ENCODE assay signal across 1 cellular context in the genomic region with DNA sequence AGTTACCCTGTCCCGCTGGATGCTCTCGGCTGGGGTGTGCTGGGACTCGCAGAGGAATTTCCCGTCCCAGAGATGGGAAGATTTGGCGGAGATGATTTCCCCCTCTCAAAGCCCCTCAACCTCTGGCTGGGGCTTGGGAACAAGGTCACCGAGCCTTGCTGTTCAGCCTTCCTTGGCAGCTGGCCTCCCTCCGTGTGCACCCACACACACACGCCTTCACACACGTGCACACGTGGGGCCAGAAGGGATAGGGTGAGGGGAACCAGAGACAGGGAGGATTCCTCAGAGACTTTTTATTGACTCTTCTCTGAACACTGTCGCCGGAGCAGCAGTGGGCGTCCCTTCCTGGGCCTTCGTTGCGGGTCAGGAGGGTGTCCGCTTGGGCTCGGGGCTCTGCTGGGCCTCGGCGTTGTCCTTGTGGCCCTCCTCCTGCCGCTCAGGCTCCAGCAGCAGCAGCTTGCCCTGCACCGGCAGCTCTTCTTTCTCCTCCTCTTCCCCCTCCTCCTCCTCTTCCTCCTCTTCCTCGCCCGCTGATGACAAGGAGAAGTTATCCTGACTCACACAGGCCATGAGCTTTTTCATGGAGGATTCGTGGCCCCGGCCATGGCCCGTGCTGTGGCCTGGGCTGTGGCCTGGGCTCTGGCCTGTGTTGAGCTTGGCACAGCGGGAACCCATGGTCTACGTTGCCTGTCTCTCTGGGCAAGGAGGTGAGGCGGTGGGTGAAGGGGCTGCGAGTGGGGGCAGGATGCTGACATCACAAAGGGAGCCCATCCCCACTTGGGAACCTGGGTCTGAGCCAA.
TF ChIP-seq lines count a peak whose summit lies in the region.

A gene with protein sequence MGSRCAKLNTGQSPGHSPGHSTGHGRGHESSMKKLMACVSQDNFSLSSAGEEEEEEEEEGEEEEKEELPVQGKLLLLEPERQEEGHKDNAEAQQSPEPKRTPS (minus strand): TSS at position 709 of the 800 bp plus-strand sequence. CDS start 34 bp downstream, at position 675.

TF ChIP-seq in HepG2, 621 proteins besides CTCF, POLR2A, EP300 and RAD21 (continued from another document and continues in another):
- TF ChIP-seq MXI1 (IDR thresholded peaks at IDR 0.05; ENCODE audit: borderline replicate concordance, low read depth, low read length) = no peak
- no peak for TF ChIP-seq SMARCE1 (IDR thresholded peaks at IDR 0.05; ENCODE audit: borderline replicate concordance)
- no peak for TF ChIP-seq ZFP36L1 (CRISPR knock-in tag; IDR thresholded peaks at IDR 0.05)
- TF ChIP-seq, protein P1, sequence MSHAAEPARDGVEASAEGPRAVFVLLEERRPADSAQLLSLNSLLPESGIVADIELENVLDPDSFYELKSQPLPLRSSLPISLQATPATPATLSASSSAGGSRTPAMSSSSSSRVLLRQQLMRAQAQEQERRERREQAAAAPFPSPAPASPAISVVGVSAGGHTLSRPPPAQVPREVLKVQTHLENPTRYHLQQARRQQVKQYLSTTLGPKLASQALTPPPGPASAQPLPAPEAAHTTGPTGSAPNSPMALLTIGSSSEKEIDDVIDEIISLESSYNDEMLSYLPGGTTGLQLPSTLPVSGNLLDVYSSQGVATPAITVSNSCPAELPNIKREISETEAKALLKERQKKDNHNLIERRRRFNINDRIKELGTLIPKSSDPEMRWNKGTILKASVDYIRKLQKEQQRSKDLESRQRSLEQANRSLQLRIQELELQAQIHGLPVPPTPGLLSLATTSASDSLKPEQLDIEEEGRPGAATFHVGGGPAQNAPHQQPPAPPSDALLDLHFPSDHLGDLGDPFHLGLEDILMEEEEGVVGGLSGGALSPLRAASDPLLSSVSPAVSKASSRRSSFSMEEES (CRISPR knock-in tag; IDR thresholded peaks at IDR 0.05) = no peak
- TF ChIP-seq TAF1 (CRISPR knock-in tag; IDR thresholded peaks at IDR 0.05) = no peak
- TF ChIP-seq, protein P2, sequence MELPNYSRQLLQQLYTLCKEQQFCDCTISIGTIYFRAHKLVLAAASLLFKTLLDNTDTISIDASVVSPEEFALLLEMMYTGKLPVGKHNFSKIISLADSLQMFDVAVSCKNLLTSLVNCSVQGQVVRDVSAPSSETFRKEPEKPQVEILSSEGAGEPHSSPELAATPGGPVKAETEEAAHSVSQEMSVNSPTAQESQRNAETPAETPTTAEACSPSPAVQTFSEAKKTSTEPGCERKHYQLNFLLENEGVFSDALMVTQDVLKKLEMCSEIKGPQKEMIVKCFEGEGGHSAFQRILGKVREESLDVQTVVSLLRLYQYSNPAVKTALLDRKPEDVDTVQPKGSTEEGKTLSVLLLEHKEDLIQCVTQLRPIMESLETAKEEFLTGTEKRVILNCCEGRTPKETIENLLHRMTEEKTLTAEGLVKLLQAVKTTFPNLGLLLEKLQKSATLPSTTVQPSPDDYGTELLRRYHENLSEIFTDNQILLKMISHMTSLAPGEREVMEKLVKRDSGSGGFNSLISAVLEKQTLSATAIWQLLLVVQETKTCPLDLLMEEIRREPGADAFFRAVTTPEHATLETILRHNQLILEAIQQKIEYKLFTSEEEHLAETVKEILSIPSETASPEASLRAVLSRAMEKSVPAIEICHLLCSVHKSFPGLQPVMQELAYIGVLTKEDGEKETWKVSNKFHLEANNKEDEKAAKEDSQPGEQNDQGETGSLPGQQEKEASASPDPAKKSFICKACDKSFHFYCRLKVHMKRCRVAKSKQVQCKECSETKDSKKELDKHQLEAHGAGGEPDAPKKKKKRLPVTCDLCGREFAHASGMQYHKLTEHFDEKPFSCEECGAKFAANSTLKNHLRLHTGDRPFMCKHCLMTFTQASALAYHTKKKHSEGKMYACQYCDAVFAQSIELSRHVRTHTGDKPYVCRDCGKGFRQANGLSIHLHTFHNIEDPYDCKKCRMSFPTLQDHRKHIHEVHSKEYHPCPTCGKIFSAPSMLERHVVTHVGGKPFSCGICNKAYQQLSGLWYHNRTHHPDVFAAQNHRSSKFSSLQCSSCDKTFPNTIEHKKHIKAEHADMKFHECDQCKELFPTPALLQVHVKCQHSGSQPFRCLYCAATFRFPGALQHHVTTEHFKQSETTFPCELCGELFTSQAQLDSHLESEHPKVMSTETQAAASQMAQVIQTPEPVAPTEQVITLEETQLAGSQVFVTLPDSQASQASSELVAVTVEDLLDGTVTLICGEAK (IDR thresholded peaks at IDR 0.05) = no peak
- TF ChIP-seq, protein P2 (CRISPR knock-in tag; IDR thresholded peaks at IDR 0.05) = no peak
- no peak for TF ChIP-seq SAFB2 (CRISPR knock-in tag; IDR thresholded peaks at IDR 0.05; ENCODE audit: borderline replicate concordance, low read depth)
- 0 out of 2 replicates have a peak, but pooled peaks have one; percentile 5 for TF ChIP-seq ZNF121 (CRISPR knock-in tag; IDR thresholded peaks at IDR 0.05)
- TF ChIP-seq HNRNPUL1 (IDR thresholded peaks at IDR 0.05; ENCODE audit: low read depth, low read length) = no peak
- TF ChIP-seq KLF13 (CRISPR knock-in tag; IDR thresholded peaks at IDR 0.05) = peak; percentile 88; the same call in 1 of the 2 replicates
- peak; percentile 75 for TF ChIP-seq ZNF891 (CRISPR knock-in tag; IDR thresholded peaks at IDR 0.05)
- TF ChIP-seq, protein P3, sequence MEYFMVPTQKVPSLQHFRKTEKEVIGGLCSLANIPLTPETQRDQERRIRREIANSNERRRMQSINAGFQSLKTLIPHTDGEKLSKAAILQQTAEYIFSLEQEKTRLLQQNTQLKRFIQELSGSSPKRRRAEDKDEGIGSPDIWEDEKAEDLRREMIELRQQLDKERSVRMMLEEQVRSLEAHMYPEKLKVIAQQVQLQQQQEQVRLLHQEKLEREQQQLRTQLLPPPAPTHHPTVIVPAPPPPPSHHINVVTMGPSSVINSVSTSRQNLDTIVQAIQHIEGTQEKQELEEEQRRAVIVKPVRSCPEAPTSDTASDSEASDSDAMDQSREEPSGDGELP (IDR thresholded peaks at IDR 0.05; ENCODE audit: borderline replicate concordance, low read depth) = no peak
- TF ChIP-seq MAFG (CRISPR knock-in tag; IDR thresholded peaks at IDR 0.05) = no peak
- 0 out of 2 replicates have a peak, but pooled peaks have one; percentile 18 for TF ChIP-seq ZNF619 (CRISPR knock-in tag; IDR thresholded peaks at IDR 0.05)
- no peak for TF ChIP-seq ZFP1 (CRISPR knock-in tag; IDR thresholded peaks at IDR 0.05)
- TF ChIP-seq, protein P4, sequence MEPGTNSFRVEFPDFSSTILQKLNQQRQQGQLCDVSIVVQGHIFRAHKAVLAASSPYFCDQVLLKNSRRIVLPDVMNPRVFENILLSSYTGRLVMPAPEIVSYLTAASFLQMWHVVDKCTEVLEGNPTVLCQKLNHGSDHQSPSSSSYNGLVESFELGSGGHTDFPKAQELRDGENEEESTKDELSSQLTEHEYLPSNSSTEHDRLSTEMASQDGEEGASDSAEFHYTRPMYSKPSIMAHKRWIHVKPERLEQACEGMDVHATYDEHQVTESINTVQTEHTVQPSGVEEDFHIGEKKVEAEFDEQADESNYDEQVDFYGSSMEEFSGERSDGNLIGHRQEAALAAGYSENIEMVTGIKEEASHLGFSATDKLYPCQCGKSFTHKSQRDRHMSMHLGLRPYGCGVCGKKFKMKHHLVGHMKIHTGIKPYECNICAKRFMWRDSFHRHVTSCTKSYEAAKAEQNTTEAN (CRISPR knock-in tag; conservative IDR thresholded peaks at IDR 0.05) = no peak
- no peak for TF ChIP-seq RFX1 (IDR thresholded peaks at IDR 0.05)
- TF ChIP-seq, protein P5, sequence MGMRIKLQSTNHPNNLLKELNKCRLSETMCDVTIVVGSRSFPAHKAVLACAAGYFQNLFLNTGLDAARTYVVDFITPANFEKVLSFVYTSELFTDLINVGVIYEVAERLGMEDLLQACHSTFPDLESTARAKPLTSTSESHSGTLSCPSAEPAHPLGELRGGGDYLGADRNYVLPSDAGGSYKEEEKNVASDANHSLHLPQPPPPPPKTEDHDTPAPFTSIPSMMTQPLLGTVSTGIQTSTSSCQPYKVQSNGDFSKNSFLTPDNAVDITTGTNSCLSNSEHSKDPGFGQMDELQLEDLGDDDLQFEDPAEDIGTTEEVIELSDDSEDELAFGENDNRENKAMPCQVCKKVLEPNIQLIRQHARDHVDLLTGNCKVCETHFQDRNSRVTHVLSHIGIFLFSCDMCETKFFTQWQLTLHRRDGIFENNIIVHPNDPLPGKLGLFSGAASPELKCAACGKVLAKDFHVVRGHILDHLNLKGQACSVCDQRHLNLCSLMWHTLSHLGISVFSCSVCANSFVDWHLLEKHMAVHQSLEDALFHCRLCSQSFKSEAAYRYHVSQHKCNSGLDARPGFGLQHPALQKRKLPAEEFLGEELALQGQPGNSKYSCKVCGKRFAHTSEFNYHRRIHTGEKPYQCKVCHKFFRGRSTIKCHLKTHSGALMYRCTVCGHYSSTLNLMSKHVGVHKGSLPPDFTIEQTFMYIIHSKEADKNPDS (CRISPR knock-in tag; IDR thresholded peaks at IDR 0.05) = no peak
- 0 out of 2 replicates have a peak, but pooled peaks have one; percentile 28 for TF ChIP-seq PCBP1 (IDR thresholded peaks at IDR 0.05; ENCODE audit: borderline replicate concordance, low read depth, low read length)
- TF ChIP-seq, protein P6, sequence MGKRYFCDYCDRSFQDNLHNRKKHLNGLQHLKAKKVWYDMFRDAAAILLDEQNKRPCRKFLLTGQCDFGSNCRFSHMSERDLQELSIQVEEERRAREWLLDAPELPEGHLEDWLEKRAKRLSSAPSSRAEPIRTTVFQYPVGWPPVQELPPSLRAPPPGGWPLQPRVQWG (CRISPR knock-in tag; IDR thresholded peaks at IDR 0.05; ENCODE audit: borderline replicate concordance, low read depth) = no peak
- TF ChIP-seq ZNF260 (CRISPR knock-in tag; IDR thresholded peaks at IDR 0.05; ENCODE audit: borderline replicate concordance, low read depth) = 0 out of 2 replicates have a peak, but pooled peaks have one; percentile 65
- peak; percentile 40; the same call in 1 of the 2 replicates for TF ChIP-seq MTA1 (CRISPR knock-in tag; IDR thresholded peaks at IDR 0.05; ENCODE audit: borderline replicate concordance)
- TF ChIP-seq SPEN (CRISPR knock-in tag; IDR thresholded peaks at IDR 0.05; ENCODE audit: low read depth) = no peak
- TF ChIP-seq TSC22D2 (CRISPR knock-in tag; IDR thresholded peaks at IDR 0.05; ENCODE audit: borderline replicate concordance) = no peak
- no peak for TF ChIP-seq ZNF253 (CRISPR knock-in tag; IDR thresholded peaks at IDR 0.05; ENCODE audit: borderline replicate concordance)
- TF ChIP-seq, protein P7, sequence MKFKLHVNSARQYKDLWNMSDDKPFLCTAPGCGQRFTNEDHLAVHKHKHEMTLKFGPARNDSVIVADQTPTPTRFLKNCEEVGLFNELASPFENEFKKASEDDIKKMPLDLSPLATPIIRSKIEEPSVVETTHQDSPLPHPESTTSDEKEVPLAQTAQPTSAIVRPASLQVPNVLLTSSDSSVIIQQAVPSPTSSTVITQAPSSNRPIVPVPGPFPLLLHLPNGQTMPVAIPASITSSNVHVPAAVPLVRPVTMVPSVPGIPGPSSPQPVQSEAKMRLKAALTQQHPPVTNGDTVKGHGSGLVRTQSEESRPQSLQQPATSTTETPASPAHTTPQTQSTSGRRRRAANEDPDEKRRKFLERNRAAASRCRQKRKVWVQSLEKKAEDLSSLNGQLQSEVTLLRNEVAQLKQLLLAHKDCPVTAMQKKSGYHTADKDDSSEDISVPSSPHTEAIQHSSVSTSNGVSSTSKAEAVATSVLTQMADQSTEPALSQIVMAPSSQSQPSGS (CRISPR knock-in tag; IDR thresholded peaks at IDR 0.05) = no peak; the same call in 1 of the 2 replicates
- TF ChIP-seq PITX1 (CRISPR knock-in tag; IDR thresholded peaks at IDR 0.05) = no peak
- TF ChIP-seq FOXK1 (CRISPR knock-in tag; IDR thresholded peaks at IDR 0.05; ENCODE audit: borderline replicate concordance, low read depth) = no peak
- no peak; the same call in 1 of the 2 replicates for TF ChIP-seq HOXA3 (CRISPR knock-in tag; IDR thresholded peaks at IDR 0.05)
- no peak for TF ChIP-seq CC2D1A (CRISPR knock-in tag; IDR thresholded peaks at IDR 0.05)
- no peak for TF ChIP-seq ZFP41 (CRISPR knock-in tag; IDR thresholded peaks at IDR 0.05; ENCODE audit: borderline replicate concordance)
- TF ChIP-seq NFE2 (CRISPR knock-in tag; IDR thresholded peaks at IDR 0.05) = no peak
- TF ChIP-seq, protein P8, sequence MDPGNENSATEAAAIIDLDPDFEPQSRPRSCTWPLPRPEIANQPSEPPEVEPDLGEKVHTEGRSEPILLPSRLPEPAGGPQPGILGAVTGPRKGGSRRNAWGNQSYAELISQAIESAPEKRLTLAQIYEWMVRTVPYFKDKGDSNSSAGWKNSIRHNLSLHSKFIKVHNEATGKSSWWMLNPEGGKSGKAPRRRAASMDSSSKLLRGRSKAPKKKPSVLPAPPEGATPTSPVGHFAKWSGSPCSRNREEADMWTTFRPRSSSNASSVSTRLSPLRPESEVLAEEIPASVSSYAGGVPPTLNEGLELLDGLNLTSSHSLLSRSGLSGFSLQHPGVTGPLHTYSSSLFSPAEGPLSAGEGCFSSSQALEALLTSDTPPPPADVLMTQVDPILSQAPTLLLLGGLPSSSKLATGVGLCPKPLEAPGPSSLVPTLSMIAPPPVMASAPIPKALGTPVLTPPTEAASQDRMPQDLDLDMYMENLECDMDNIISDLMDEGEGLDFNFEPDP (CRISPR knock-in tag; conservative IDR thresholded peaks at IDR 0.05) = no peak
- TF ChIP-seq, protein P9, sequence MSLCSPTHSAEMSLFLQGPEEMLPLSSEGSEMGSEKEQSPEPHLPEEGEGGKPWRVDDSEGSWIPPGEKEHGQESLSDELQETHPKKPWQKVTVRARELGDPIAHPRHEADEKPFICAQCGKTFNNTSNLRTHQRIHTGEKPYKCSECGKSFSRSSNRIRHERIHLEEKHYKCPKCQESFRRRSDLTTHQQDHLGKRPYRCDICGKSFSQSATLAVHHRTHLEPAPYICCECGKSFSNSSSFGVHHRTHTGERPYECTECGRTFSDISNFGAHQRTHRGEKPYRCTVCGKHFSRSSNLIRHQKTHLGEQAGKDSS (CRISPR knock-in tag; IDR thresholded peaks at IDR 0.05; ENCODE audit: borderline replicate concordance, low read depth) = no peak
- TF ChIP-seq ZNF747 (CRISPR knock-in tag; IDR thresholded peaks at IDR 0.05; ENCODE audit: borderline replicate concordance) = no peak
- peak; percentile 77; the same call in 1 of the 2 replicates for TF ChIP-seq ZNF225 (CRISPR knock-in tag; IDR thresholded peaks at IDR 0.05)
- TF ChIP-seq RBFOX2 (IDR thresholded peaks at IDR 0.05; ENCODE audit: low read depth, low read length) = no peak
